In genomic region chr14:22477569-22478194, GRCh38 we compare ENCODE assay signal across 17 cellular contexts.
DNase-seq lines count a peak whose midpoint lies in the region; ATAC-seq and TF ChIP-seq lines count a peak whose summit lies in the region.
"Had no signal": no experiment of that assay in that cellular context is flagged by ENCODE, and none has a peak within 500 bp of the region (broad histone marks: within the 10 kb centered on the region; RNA-seq: fewer than 3 reads in every experiment).

No MANE protein-coding gene starts in this region.

- no peaks in the 10 kb centered on the region for H3K9me2 ChIP-seq in DOHH2 (replicated peaks; ENCODE audit: control insufficient read depth, low read length)

- no peak for DNase-seq in CD4-positive, CD25-positive, alpha-beta regulatory T cell
- no peak for DNase-seq in activated CD4-positive, alpha-beta memory T cell treated with anti-CD3 and anti-CD28 coated beads for 36 hours
- no peak for DNase-seq in naive thymus-derived CD8-positive, alpha-beta T cell
- DNase-seq in islet precursor cell (no peak), ascending aorta (ENCODE audit: low spot score in 2 of 2) (no peak)
- DNase-seq: aorta; C1 segment of cervical spinal cord; foreskin keratinocyte; KBM-7; NCI-H1436 treated with DMSO at 0.1 percent for 48 hours; Right ventricle myocardium superior; stimulated activated CD4-positive, alpha-beta T cell treated with anti-CD3 and anti-CD28 coated beads, Interleukin-4, amount 100 ng/mL, for 1 hour; T-helper 17 cell; tibial artery had no signal

- H3K27me3 ChIP-seq in CD4-positive, CD25-positive, alpha-beta regulatory T cell (ENCODE audit: control insufficient read depth, insufficient read depth, low read length), result no peaks in the 10 kb centered on the region
- no peaks in the 10 kb centered on the region for H3K27me3 ChIP-seq in DOHH2 (ENCODE audit: control insufficient read depth, low read length)
- peaks cover 7% of the 10 kb centered on the region for H3K27me3 ChIP-seq in gastroesophageal sphincter
- H3K27me3 ChIP-seq in ascending aorta, result no peaks in the 10 kb centered on the region
- H3K27me3 ChIP-seq: tibial artery had no signal

- peaks cover 60% of the 10 kb centered on the region for H3K79me2 ChIP-seq in DOHH2 (ENCODE audit: control insufficient read depth, low read length)
- H3K79me2 ChIP-seq: parathyroid adenoma had no signal

- POLR2A ChIA-PET in activated CD4-positive, alpha-beta memory T cell treated with anti-CD3 and anti-CD28 coated beads for 36 hours (lab: Charles Lee), result interaction anchor here (1.3 to 1.9 kb wide), 3 partner anchors 10 to 32 kb away, joined by 3 to 4 read pairs (median 4); no protein-coding TSS in a partner anchor
- POLR2A ChIA-PET in naive thymus-derived CD8-positive, alpha-beta T cell (lab: Charles Lee), result no interaction called here

- H3K36me3 ChIP-seq in CD4-positive, CD25-positive, alpha-beta regulatory T cell (ENCODE audit: control insufficient read depth, insufficient read depth, low read length), result no peaks in the 10 kb centered on the region
- no peaks in the 10 kb centered on the region; the same call in 1 of the 2 replicates for H3K36me3 ChIP-seq in DOHH2 (ENCODE audit: control insufficient read depth, low read length)
- no peaks in the 10 kb centered on the region for H3K36me3 ChIP-seq in gastroesophageal sphincter
- H3K36me3 ChIP-seq in ascending aorta, result no peaks in the 10 kb centered on the region
- H3K36me3 ChIP-seq: tibial artery had no signal

- no peaks in the 10 kb centered on the region for H3K36me3 Mint-ChIP-seq in CD4-positive, CD25-positive, alpha-beta regulatory T cell
- peaks cover 12% of the 10 kb centered on the region for H3K36me3 Mint-ChIP-seq in activated CD4-positive, alpha-beta memory T cell treated with anti-CD3 and anti-CD28 coated beads for 36 hours
- peaks cover 0 to 5% (median 0%) of the 10 kb centered on the region in 3 donors for H3K36me3 Mint-ChIP-seq in naive thymus-derived CD8-positive, alpha-beta T cell

- no peaks in the 10 kb centered on the region for H3K4me1 Mint-ChIP-seq in CD4-positive, CD25-positive, alpha-beta regulatory T cell
- no peaks in the 10 kb centered on the region for H3K4me1 Mint-ChIP-seq in activated CD4-positive, alpha-beta memory T cell treated with anti-CD3 and anti-CD28 coated beads for 36 hours (ENCODE audit: low read depth)
- H3K4me1 Mint-ChIP-seq in naive thymus-derived CD8-positive, alpha-beta T cell, result peaks cover 0 to 91% (median 0%) of the 10 kb centered on the region in 4 donors
- H3K4me1 Mint-ChIP-seq: T-helper 17 cell had no signal

- intact Hi-C loops in activated CD4-positive, alpha-beta memory T cell treated with anti-CD3 and anti-CD28 coated beads for 36 hours (cut with micrococcal nuclease), result no loop called here
- intact Hi-C loops in ascending aorta (cut with DNase I), result no loop called here

- CTCF ChIA-PET in activated CD4-positive, alpha-beta memory T cell treated with anti-CD3 and anti-CD28 coated beads for 36 hours (lab: Charles Lee), result no interaction called here

- no peaks in the 10 kb centered on the region for H3K27me3 Mint-ChIP-seq in CD4-positive, CD25-positive, alpha-beta regulatory T cell
- H3K27me3 Mint-ChIP-seq in activated CD4-positive, alpha-beta memory T cell treated with anti-CD3 and anti-CD28 coated beads for 36 hours, result no peaks in the 10 kb centered on the region
- H3K27me3 Mint-ChIP-seq in naive thymus-derived CD8-positive, alpha-beta T cell, result no peaks in the 10 kb centered on the region
- H3K27me3 Mint-ChIP-seq: T-helper 17 cell had no signal

- H3K27ac ChIP-seq in CD4-positive, CD25-positive, alpha-beta regulatory T cell (ENCODE audit: insufficient read depth, low read length, poor library complexity, severe bottlenecking), result no peak overlapping the region
- H3K27ac ChIP-seq in DOHH2 (ENCODE audit: low read depth, low read length) (peak overlapping the region; percentile 92), gastroesophageal sphincter (no peak overlapping the region), ascending aorta (no peak overlapping the region)
- H3K27ac ChIP-seq: foreskin keratinocyte, parathyroid adenoma had no signal

- H3K9me3 Mint-ChIP-seq in CD4-positive, CD25-positive, alpha-beta regulatory T cell, result no peaks in the 10 kb centered on the region
- H3K9me3 Mint-ChIP-seq in activated CD4-positive, alpha-beta memory T cell treated with anti-CD3 and anti-CD28 coated beads for 36 hours, result no peaks in the 10 kb centered on the region
- H3K9me3 Mint-ChIP-seq in naive thymus-derived CD8-positive, alpha-beta T cell, result no peaks in the 10 kb centered on the region

- H3K4me3 Mint-ChIP-seq in CD4-positive, CD25-positive, alpha-beta regulatory T cell, result peak overlapping the region in 2 of 4 donors; percentile 48 to 56
- H3K4me3 Mint-ChIP-seq in activated CD4-positive, alpha-beta memory T cell treated with anti-CD3 and anti-CD28 coated beads for 36 hours, result peak overlapping the region; percentile 39
- H3K4me3 Mint-ChIP-seq in naive thymus-derived CD8-positive, alpha-beta T cell, result peak overlapping the region in 8 of 10 donors; percentile 8 to 62 (median 24)
- H3K4me3 Mint-ChIP-seq: T-helper 17 cell had no signal

- no peak for TF ChIP-seq CTCF in DOHH2 (IDR thresholded peaks at IDR 0.05; ENCODE audit: low read depth, low read length, poor library complexity, severe bottlenecking)
- no peak for TF ChIP-seq CTCF in gastroesophageal sphincter (IDR thresholded peaks at IDR 0.05)
- TF ChIP-seq CTCF in ascending aorta (IDR thresholded peaks at IDR 0.05), result no peak

- TF ChIP-seq EP300 in gastroesophageal sphincter (IDR thresholded peaks at IDR 0.05), result no peak

- ATAC-seq in CD4-positive, CD25-positive, alpha-beta regulatory T cell (ENCODE audit: low read depth in 2 of 2), result no peak
- ATAC-seq in naive thymus-derived CD8-positive, alpha-beta T cell, result no peak
- ATAC-seq in gastroesophageal sphincter, result no peak
- ATAC-seq: foreskin keratinocyte, T-helper 17 cell had no signal

- H3K27ac Mint-ChIP-seq in CD4-positive, CD25-positive, alpha-beta regulatory T cell, result no peak overlapping the region
- peak overlapping the region; percentile 67 for H3K27ac Mint-ChIP-seq in activated CD4-positive, alpha-beta memory T cell treated with anti-CD3 and anti-CD28 coated beads for 36 hours
- peak overlapping the region in 7 of 10 donors; percentile 11 to 84 (median 63) for H3K27ac Mint-ChIP-seq in naive thymus-derived CD8-positive, alpha-beta T cell
- H3K27ac Mint-ChIP-seq: T-helper 17 cell had no signal

- no peaks in the 10 kb centered on the region for H4K20me1 ChIP-seq in DOHH2 (ENCODE audit: control insufficient read depth, insufficient read depth, low read depth, low read length)

- no peaks in the 10 kb centered on the region for H3K9me3 ChIP-seq in CD4-positive, CD25-positive, alpha-beta regulatory T cell (ENCODE audit: control insufficient read depth in 2 of 2, low read length in 2 of 2)
- H3K9me3 ChIP-seq in DOHH2 (ENCODE audit: control insufficient read depth, insufficient read depth, low read length), result no peaks in the 10 kb centered on the region
- H3K9me3 ChIP-seq in gastroesophageal sphincter, result no peaks in the 10 kb centered on the region
- H3K9me3 ChIP-seq in ascending aorta, result no peaks in the 10 kb centered on the region
- H3K9me3 ChIP-seq: tibial artery had no signal

- H3K4me3 ChIP-seq in CD4-positive, CD25-positive, alpha-beta regulatory T cell (ENCODE audit: low read depth, low read length), result peak overlapping the region; percentile 32
- H3K4me3 ChIP-seq in DOHH2 (ENCODE audit: low read length) (peak overlapping the region; percentile 65), gastroesophageal sphincter (no peak overlapping the region), ascending aorta (no peak overlapping the region)
- H3K4me3 ChIP-seq: tibial artery had no signal

- WGBS in gastroesophageal sphincter (ENCODE audit: low coverage in 1 of 2), 2 donors, result 80 to 92% methylated on average over 2 to 5 of the region's 5 CpGs

- no peak for TF ChIP-seq POLR2A in gastroesophageal sphincter (IDR thresholded peaks at IDR 0.05)

- peak overlapping the region; percentile 69 for H3K4me2 ChIP-seq in DOHH2 (ENCODE audit: low read length)

- no peaks in the 10 kb centered on the region for H3K4me1 ChIP-seq in CD4-positive, CD25-positive, alpha-beta regulatory T cell (ENCODE audit: control insufficient read depth, insufficient read depth, low read length, poor library complexity, severe bottlenecking)
- H3K4me1 ChIP-seq in DOHH2 (ENCODE audit: control insufficient read depth, low read length) (peaks cover 100% of the 10 kb centered on the region), gastroesophageal sphincter (peaks cover 0 to 51% (median 0%) of the 10 kb centered on the region in 3 donors), ascending aorta (no peaks in the 10 kb centered on the region)
- H3K4me1 ChIP-seq: foreskin keratinocyte had no signal

- peaks cover 46% of the 10 kb centered on the region for H3F3A ChIP-seq in DOHH2 (ENCODE audit: control insufficient read depth, insufficient read depth)

Comparison
In these comparisons a context has a peak if more than half of its experiments do, and no peak if none do; other contexts are left out.
1. H3K4me3 ChIP-seq: peak in CD4-positive, CD25-positive, alpha-beta regulatory T cell (single experiment) and DOHH2 (single experiment); none in gastroesophageal sphincter (0 of 2) and ascending aorta (0 of 2).
2. H3K27ac Mint-ChIP-seq: peak in activated CD4-positive, alpha-beta memory T cell treated with anti-CD3 and anti-CD28 coated beads for 36 hours (single experiment) and naive thymus-derived CD8-positive, alpha-beta T cell (7 of 10); none in CD4-positive, CD25-positive, alpha-beta regulatory T cell (0 of 3).